Comparison of ENCODE assay signal across 8 cellular contexts in genomic region chrX:43958529-43958928, GRCh38. TPM values are rescaled to one million over a fixed set of nuclear protein-coding genes. Genes with fewer than 3 reads are reported as not detected.
DNase-seq lines count a peak whose midpoint lies in the region; ATAC-seq and TF ChIP-seq lines count a peak whose summit lies in the region.

No MANE protein-coding gene starts in this region.

- peak; percentile 88 for ATAC-seq in HG03378 (IDR thresholded peaks at IDR 0.05; ENCODE audit: unreplicated experiment)
- no peak for ATAC-seq in HG03469 (IDR thresholded peaks at IDR 0.05; ENCODE audit: unreplicated experiment)

- no peaks in the 10 kb centered on the region for H3K36me3 Mint-ChIP-seq in activated naive CD8-positive, alpha-beta T cell treated with anti-CD3 and anti-CD28 coated beads for 36 hours

- TF ChIP-seq CTCF in GM12865 (IDR thresholded peaks at IDR 0.05; ENCODE audit: insufficient read depth, low read depth, low read length, missing control alignments) = peak; percentile 52

- H3K4me3 Mint-ChIP-seq in activated naive CD8-positive, alpha-beta T cell treated with anti-CD3 and anti-CD28 coated beads for 36 hours = no peak overlapping the region

- no peak overlapping the region for H3K27ac Mint-ChIP-seq in activated naive CD8-positive, alpha-beta T cell treated with anti-CD3 and anti-CD28 coated beads for 36 hours

- peak; percentile 81 for DNase-seq in AG08395 (ENCODE audit: low spot score)
- peak; percentile 55 for DNase-seq in GM12865 (ENCODE audit: low read depth)
- DNase-seq in NCI-H510A (lab: John Stamatoyannopoulos, UW) = peak; percentile 39
- peak; percentile 1 for DNase-seq in activated naive CD8-positive, alpha-beta T cell treated with anti-CD3 and anti-CD28 coated beads for 36 hours
- DNase-seq in head of caudate nucleus = peak in 25 of 42 donors; percentile 18 to 80 (median 50)
- peak; percentile 79 for DNase-seq in putamen (ENCODE audit: low spot score)

- H3K4me1 Mint-ChIP-seq in activated naive CD8-positive, alpha-beta T cell treated with anti-CD3 and anti-CD28 coated beads for 36 hours = peaks cover 3% of the 10 kb centered on the region

- intact Hi-C loops in head of caudate nucleus (cut with DNase I) = loop anchor here (5.0 kb wide), 1 partner anchor 284 kb away; no protein-coding TSS in a partner anchor

- no peak overlapping the region for H3K4me3 ChIP-seq in GM12865 (ENCODE audit: low read depth, low read length)

- H3K27me3 Mint-ChIP-seq in activated naive CD8-positive, alpha-beta T cell treated with anti-CD3 and anti-CD28 coated beads for 36 hours = no peaks in the 10 kb centered on the region

- peaks cover 2% of the 10 kb centered on the region for H3K9me3 Mint-ChIP-seq in activated naive CD8-positive, alpha-beta T cell treated with anti-CD3 and anti-CD28 coated beads for 36 hours

RNA-seq across cellular contexts. Expression of gene NDP, which starts 14.7 kb away (rescaled TPM):
- not detected for total RNA-seq in activated naive CD8-positive, alpha-beta T cell treated with anti-CD3 and anti-CD28 coated beads for 36 hours

Comparison
In these comparisons a context has a peak if more than half of its experiments do, and no peak if none do; other contexts are left out.
1. DNase-seq: peak in every context shown above with its lines; median percentile 81 in AG08395; 79 in putamen; 55 in GM12865; 50 in head of caudate nucleus; 39 in NCI-H510A; 1 in activated naive CD8-positive, alpha-beta T cell treated with anti-CD3 and anti-CD28 coated beads for 36 hours.